ENCODE assay signal across 16 cellular contexts in the genomic region with DNA sequence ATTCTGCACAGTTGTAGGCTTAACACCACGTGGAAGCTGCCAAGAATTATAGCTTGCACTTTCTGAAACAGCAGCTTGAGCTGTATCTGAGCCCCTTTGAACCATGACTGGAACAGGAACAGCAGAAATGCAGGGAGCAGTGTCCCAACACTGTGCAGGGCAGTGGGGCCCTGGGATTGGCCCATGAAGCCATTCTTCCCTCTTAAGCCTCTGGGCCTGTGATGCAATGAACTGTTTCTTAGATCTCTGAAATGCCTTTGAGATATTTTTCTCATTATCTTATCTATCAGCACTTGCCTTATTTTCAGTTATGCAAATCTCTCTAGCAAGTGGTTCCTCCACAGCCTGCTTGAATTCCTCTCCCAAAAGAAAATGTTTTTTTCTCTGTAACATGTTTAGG.
DNase-seq lines count a peak whose midpoint lies in the region; TF ChIP-seq lines count a peak whose summit lies in the region.
"Had no signal": no experiment of that assay in that cellular context is flagged by ENCODE, and none has a peak within 500 bp of the region (broad histone marks: within the 10 kb centered on the region; RNA-seq: fewer than 3 reads in every experiment).

No MANE protein-coding gene starts in this region.

- TF ChIP-seq CTCF in fibroblast of the aortic adventitia (IDR thresholded peaks at IDR 0.05; ENCODE audit: insufficient read depth, low read length), result no peak

- H3K18ac ChIP-seq in trophoblast cell (ENCODE audit: low read length), result no peak overlapping the region

- H3K27me3 ChIP-seq in adipocyte (replicated peaks; ENCODE audit: control insufficient read depth, insufficient read depth, low read length), result no peaks in the 10 kb centered on the region
- H3K27me3 ChIP-seq in trophoblast cell (ENCODE audit: insufficient read depth, low read length), result no peaks in the 10 kb centered on the region
- H3K27me3 ChIP-seq: BLaER1 had no signal

- H2AFZ ChIP-seq in trophoblast cell (ENCODE audit: insufficient read depth, low read length, poor library complexity), result no peak overlapping the region

- H3K27ac ChIP-seq in trophoblast cell (ENCODE audit: low read depth, low read length), result no peak overlapping the region
- H3K27ac ChIP-seq: 22Rv1, BLaER1 had no signal

- H3K4me2 ChIP-seq in trophoblast cell (ENCODE audit: low read length), result no peak overlapping the region
- H3K4me2 ChIP-seq: BLaER1 had no signal

- no peak overlapping the region for H4K8ac ChIP-seq in trophoblast cell (ENCODE audit: low read depth, low read length)

- H2BK5ac ChIP-seq in trophoblast cell (ENCODE audit: low read depth, low read length, poor library complexity), result no peak overlapping the region

- DNase-seq in SKM-1 treated with dmso at 0.1 percent for 144 hours (lab: John Stamatoyannopoulos, UW; ENCODE audit: unreplicated experiment), result peak; percentile 22
- DNase-seq in SKM-1 (lab: John Stamatoyannopoulos, UW; ENCODE audit: unreplicated experiment), result no peak
- DNase-seq in adipocyte (ENCODE audit: low read depth), result peak; percentile 63
- peak; percentile 55 for DNase-seq in fibroblast of the aortic adventitia (ENCODE audit: low read depth)
- peak; percentile 50 to 82 for DNase-seq in trophoblast cell
- no peak for DNase-seq in activated CD4-positive, alpha-beta T cell treated with anti-CD3 and anti-CD28 coated beads for 1 hour
- no peak for DNase-seq in immature natural killer cell
- DNase-seq in NCI-H446 (lab: John Stamatoyannopoulos, UW), result no peak
- DNase-seq: AML-193; CD8-positive, alpha-beta memory T cell; DMS53 had no signal

- no peaks in the 10 kb centered on the region for H3K36me3 Mint-ChIP-seq in immature natural killer cell
- H3K36me3 Mint-ChIP-seq: IgD-negative memory B cell had no signal

- H4K91ac ChIP-seq in trophoblast cell (ENCODE audit: low read depth, low read length), result no peak overlapping the region

- H3K4me1 Mint-ChIP-seq in immature natural killer cell, result no peaks in the 10 kb centered on the region
- H3K4me1 Mint-ChIP-seq: IgD-negative memory B cell had no signal

- H3K9ac ChIP-seq in adipocyte (ENCODE audit: low read length), result no peak overlapping the region
- H3K9ac ChIP-seq in trophoblast cell (ENCODE audit: low read length), result no peak overlapping the region
- H3K9ac ChIP-seq: BLaER1 had no signal

- H2BK120ac ChIP-seq in trophoblast cell (ENCODE audit: insufficient read depth, low read length, poor library complexity), result no peak overlapping the region

- peaks cover 33% of the 10 kb centered on the region for H3K4me1 ChIP-seq in adipocyte (ENCODE audit: control insufficient read depth, insufficient read depth, low read length)
- peaks cover 0 to 4% of the 10 kb centered on the region in 2 experiments for H3K4me1 ChIP-seq in trophoblast cell (ENCODE audit: control insufficient read depth in 1 of 2, insufficient read depth in 2 of 2, low read length in 2 of 2)

- H3K27me3 Mint-ChIP-seq in immature natural killer cell (ENCODE audit: low read depth in 3 of 3), result peaks cover 0 to 5% (median 2%) of the 10 kb centered on the region in 3 donors

- H2BK12ac ChIP-seq in trophoblast cell (ENCODE audit: low read length), result no peak overlapping the region

- H3K9me3 Mint-ChIP-seq in immature natural killer cell, result no peaks in the 10 kb centered on the region
- H3K9me3 Mint-ChIP-seq: CD8-positive, alpha-beta memory T cell had no signal

- H2AK5ac ChIP-seq in trophoblast cell (ENCODE audit: low read length), result no peak overlapping the region

- no peaks in the 10 kb centered on the region for H3K79me1 ChIP-seq in trophoblast cell (ENCODE audit: low read length)

- no peak overlapping the region for H3K4ac ChIP-seq in trophoblast cell (ENCODE audit: low read depth, low read length)

- no peak overlapping the region for H4K12ac ChIP-seq in trophoblast cell (ENCODE audit: low read depth, low read length)

- no peak overlapping the region for H3K4me3 ChIP-seq in adipocyte (ENCODE audit: low read length)
- no peak overlapping the region for H3K4me3 ChIP-seq in fibroblast of the aortic adventitia (ENCODE audit: low read depth, low read length)
- no peak overlapping the region for H3K4me3 ChIP-seq in trophoblast cell (ENCODE audit: low read depth, low read length)
- H3K4me3 ChIP-seq: BLaER1, HAP-1 had no signal

- H3K27ac Mint-ChIP-seq in immature natural killer cell, result no peak overlapping the region
- H3K27ac Mint-ChIP-seq: CD8-positive, alpha-beta memory T cell; IgD-negative memory B cell had no signal

- H3K4me3 Mint-ChIP-seq in immature natural killer cell, result no peak overlapping the region
- H3K4me3 Mint-ChIP-seq: CD8-positive, alpha-beta memory T cell; IgD-negative memory B cell had no signal

- no peak overlapping the region for H3K14ac ChIP-seq in trophoblast cell (ENCODE audit: low read length)

- no CpG with 5 or more reads among the region's 1 CpG for WGBS in trophoblast cell (ENCODE audit: extremely low coverage, insufficient coverage, insufficient read length)

- H3K9me3 ChIP-seq in adipocyte (ENCODE audit: control insufficient read depth, low read length) (no peaks in the 10 kb centered on the region), trophoblast cell (ENCODE audit: insufficient read depth, low read depth, low read length) (peaks cover 2% of the 10 kb centered on the region)
- H3K9me3 ChIP-seq: BLaER1, Caco-2, HAP-1 had no signal

- no peak overlapping the region for H3K23ac ChIP-seq in trophoblast cell (ENCODE audit: low read length)

- H3K36me3 ChIP-seq in adipocyte (ENCODE audit: control insufficient read depth, insufficient read depth, low read length, severe bottlenecking) (no peaks in the 10 kb centered on the region), trophoblast cell (ENCODE audit: control insufficient read depth in 1 of 2, insufficient read depth in 2 of 2, low read length in 2 of 2) (no peaks in the 10 kb centered on the region)
- H3K36me3 ChIP-seq: BLaER1, HAP-1 had no signal

- no peaks in the 10 kb centered on the region for H3K79me2 ChIP-seq in trophoblast cell (ENCODE audit: control insufficient read depth, insufficient read depth, low read length, poor library complexity)

Comparison
In these comparisons a context has a peak if more than half of its experiments do, and no peak if none do; other contexts are left out.
1. DNase-seq: peak in SKM-1 treated with dmso at 0.1 percent for 144 hours (single experiment), adipocyte (single experiment), fibroblast of the aortic adventitia (single experiment) and trophoblast cell (2 of 2); none in SKM-1 (single experiment), activated CD4-positive, alpha-beta T cell treated with anti-CD3 and anti-CD28 coated beads for 1 hour (single experiment), immature natural killer cell (0 of 3) and NCI-H446 (0 of 2).